8 cellular contexts compared by ENCODE assay signal in genomic region chr11:2892215-2893020, GRCh38. TPM values are rescaled to one million over a fixed set of nuclear protein-coding genes. Genes with fewer than 3 reads are reported as not detected.
DNase-seq lines count a peak whose midpoint lies in the region; ATAC-seq and TF ChIP-seq lines count a peak whose summit lies in the region.

No MANE protein-coding gene starts in this region.

- peak; percentile 52 for ATAC-seq in HG02759 (IDR thresholded peaks at IDR 0.05; ENCODE audit: unreplicated experiment)
- peak; percentile 55 to 67 for ATAC-seq in activated T-cell treated with anti-CD3 and anti-CD28 coated beads, Interleukin-2, amount 50 U/mL, for 4 hours

- H3K9me3 Mint-ChIP-seq in activated T-cell treated with anti-CD3 and anti-CD28 coated beads, Interleukin-2, amount 50 U/mL, for 4 hours: no peaks in the 10 kb centered on the region
- H3K9me3 Mint-ChIP-seq in nephron (no peaks in the 10 kb centered on the region), type B pancreatic cell (no peaks in the 10 kb centered on the region)

- H3K36me3 Mint-ChIP-seq in activated T-cell treated with anti-CD3 and anti-CD28 coated beads, Interleukin-2, amount 50 U/mL, for 4 hours (ENCODE audit: insufficient read depth): no peaks in the 10 kb centered on the region
- H3K36me3 Mint-ChIP-seq in nephron (ENCODE audit: low read depth) (no peaks in the 10 kb centered on the region), type B pancreatic cell (no peaks in the 10 kb centered on the region)

- H3K4me3 Mint-ChIP-seq in activated T-cell treated with anti-CD3 and anti-CD28 coated beads, Interleukin-2, amount 50 U/mL, for 4 hours: peak overlapping the region; percentile 75
- H3K4me3 Mint-ChIP-seq in nephron (peak overlapping the region; percentile 76 to 82 (median 79)), type B pancreatic cell (peak overlapping the region; percentile 84)

- H3K27me3 Mint-ChIP-seq in activated T-cell treated with anti-CD3 and anti-CD28 coated beads, Interleukin-2, amount 50 U/mL, for 4 hours (ENCODE audit: low read depth): no peaks in the 10 kb centered on the region
- H3K27me3 Mint-ChIP-seq in nephron (ENCODE audit: low read depth): peaks cover 4% of the 10 kb centered on the region
- H3K27me3 Mint-ChIP-seq in type B pancreatic cell: peaks cover 3% of the 10 kb centered on the region

- DNase-seq in CD1c-positive myeloid dendritic cell (ENCODE audit: extremely low spot score) (peak; percentile 59), NOMO-1 treated with dmso at 0.1 percent for 144 hours (lab: John Stamatoyannopoulos, UW; ENCODE audit: unreplicated experiment) (peak; percentile 78), fibroblast of gingiva (ENCODE audit: low read depth) (peak; percentile 55), type B pancreatic cell (ENCODE audit: extremely low spot score, unreplicated experiment) (no peak), cerebellar nuclear complex (lab: John Stamatoyannopoulos, UW) (no peak)
- DNase-seq in activated T-cell treated with anti-CD3 and anti-CD28 coated beads, Interleukin-2, amount 50 U/mL, for 4 hours: peak; percentile 60

- H3K27ac Mint-ChIP-seq in nephron (peak overlapping the region; percentile 76 to 82 (median 78)), type B pancreatic cell (no peak overlapping the region)

- H3K4me1 Mint-ChIP-seq in activated T-cell treated with anti-CD3 and anti-CD28 coated beads, Interleukin-2, amount 50 U/mL, for 4 hours (ENCODE audit: low read depth): peaks cover 20% of the 10 kb centered on the region
- H3K4me1 Mint-ChIP-seq in nephron (peaks cover 19% of the 10 kb centered on the region), type B pancreatic cell (ENCODE audit: unreplicated experiment) (peaks cover 7% of the 10 kb centered on the region)

- TF ChIP-seq CTCF in nephron (IDR thresholded peaks at IDR 0.05; ENCODE audit: unreplicated experiment in 3 of 3) (peak; percentile 98 to 99 (median 98)), type B pancreatic cell (conservative IDR thresholded peaks at IDR 0.05) (peak; percentile 100)

RNA-seq across cellular contexts. Expression of gene CDKN1C, which starts 6.8 kb away (rescaled TPM):
- total RNA-seq in activated T-cell treated with anti-CD3 and anti-CD28 coated beads, Interleukin-2, amount 50 U/mL, for 4 hours: 1 to 10 TPM in 1 of 3 donors, under 1 TPM in 2; 0.71 to 1.0 (median 0.76) TPM
- total RNA-seq in type B pancreatic cell (ENCODE audit: low replicate concordance): 108 and 140 TPM in 2 replicates

RNA-seq across cellular contexts. Expression of gene PHLDA2, which starts 36.8 kb away (rescaled TPM):
- total RNA-seq in activated T-cell treated with anti-CD3 and anti-CD28 coated beads, Interleukin-2, amount 50 U/mL, for 4 hours: 10 to 100 TPM in 1 of 3 donors, 1 to 10 TPM in 2; 6.9 to 11.0 (median 8.6) TPM
- total RNA-seq in type B pancreatic cell (ENCODE audit: low replicate concordance): 3.7 and 14.2 TPM in 2 replicates

Comparison
In these comparisons a context has a peak if more than half of its experiments do, and no peak if none do; other contexts are left out.
1. DNase-seq: peak in CD1c-positive myeloid dendritic cell (single experiment), NOMO-1 treated with dmso at 0.1 percent for 144 hours (single experiment), activated T-cell treated with anti-CD3 and anti-CD28 coated beads, Interleukin-2, amount 50 U/mL, for 4 hours (single experiment) and fibroblast of gingiva (single experiment); none in type B pancreatic cell (single experiment) and cerebellar nuclear complex (0 of 2).
2. RNA of gene CDKN1C, which starts 6.8 kb away (total RNA-seq): 108 to 140 TPM in type B pancreatic cell; 0.71 to 1.0 TPM in activated T-cell treated with anti-CD3 and anti-CD28 coated beads, Interleukin-2, amount 50 U/mL, for 4 hours; every median in the first group is over 10 times any median in the second.
3. Peak in every context shown above with its lines, with median percentiles within 50 percentile points of each other: H3K4me3 Mint-ChIP-seq.